ENCODE assay signal across 8 cellular contexts in the genomic region with DNA sequence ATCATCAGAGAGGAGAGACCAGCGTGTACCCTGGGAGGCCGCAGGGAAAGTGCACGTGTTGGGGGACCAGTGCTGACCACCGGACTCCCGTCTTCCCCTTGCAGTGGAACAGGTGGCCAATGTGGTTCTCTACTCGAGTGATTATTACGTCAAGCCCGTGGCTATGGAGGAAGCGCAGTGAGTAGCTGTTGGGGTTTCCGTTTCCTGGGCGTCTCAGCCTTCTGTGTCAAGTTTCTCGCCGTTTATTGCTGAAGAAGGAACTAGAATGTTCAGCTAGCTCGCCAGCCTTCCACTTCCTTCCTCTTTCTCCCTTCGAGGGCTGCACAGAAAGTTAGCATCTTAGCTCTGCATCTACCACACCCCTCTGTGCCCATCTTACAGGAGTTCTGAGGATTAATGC. TPM values are rescaled to one million over a fixed set of nuclear protein-coding genes. Genes with fewer than 3 reads are reported as not detected.
DNase-seq lines count a peak whose midpoint lies in the region; ATAC-seq lines count a peak whose summit lies in the region.

No MANE protein-coding gene starts in this region.

- ATAC-seq in HG03521 (IDR thresholded peaks at IDR 0.05; ENCODE audit: unreplicated experiment): peak; percentile 76

- peak; percentile 10 for DNase-seq in NCI-H1694 treated with DMSO at 0.1 percent for 48 hours (lab: John Stamatoyannopoulos, UW)
- DNase-seq in NCI-H1694 (lab: John Stamatoyannopoulos, UW): no peak
- peak; percentile 68 for DNase-seq in activated CD4-positive, alpha-beta T cell treated with anti-CD3 and anti-CD28 coated beads, Interleukin-2, amount 50 U/mL, for 1 hour
- peak; percentile 68 for DNase-seq in germinal center (ENCODE audit: low spot score)
- DNase-seq in stimulated activated CD4-positive, alpha-beta T cell treated with anti-CD3 and anti-CD28 coated beads, Interleukin-4, amount 100 ng/mL, for 1 hour: peak; percentile 50
- no peak for DNase-seq in dermis blood vessel endothelial cell
- no peak for DNase-seq in inferior parietal cortex (ENCODE audit: extremely low spot score)

RNA-seq across cellular contexts. Expression of a gene that starts 22.8 kb away (rescaled TPM):
- total RNA-seq in dermis blood vessel endothelial cell: 12.2 and 12.3 TPM in 2 replicates

RNA-seq across cellular contexts. Expression of a gene that starts 23.9 kb away (rescaled TPM):
- total RNA-seq in dermis blood vessel endothelial cell: 0.19 TPM in 1 of 2 replicates, not detected in the other

Comparison
In these comparisons a context has a peak if more than half of its experiments do, and no peak if none do; other contexts are left out.
1. DNase-seq: peak in NCI-H1694 treated with DMSO at 0.1 percent for 48 hours (single experiment), activated CD4-positive, alpha-beta T cell treated with anti-CD3 and anti-CD28 coated beads, Interleukin-2, amount 50 U/mL, for 1 hour (single experiment), germinal center (single experiment) and stimulated activated CD4-positive, alpha-beta T cell treated with anti-CD3 and anti-CD28 coated beads, Interleukin-4, amount 100 ng/mL, for 1 hour (single experiment); none in NCI-H1694 (single experiment), dermis blood vessel endothelial cell (single experiment) and inferior parietal cortex (single experiment).